Comparison of ENCODE assay signal across 1 cellular context in genomic region chr10:69086131-69086530, GRCh38.
TF ChIP-seq lines count a peak whose summit lies in the region.

No MANE protein-coding gene starts in this region.

TF ChIP-seq in K562, 482 proteins besides CTCF, POLR2A, EP300 and RAD21 (continued from another document):
- TF ChIP-seq, protein P1, sequence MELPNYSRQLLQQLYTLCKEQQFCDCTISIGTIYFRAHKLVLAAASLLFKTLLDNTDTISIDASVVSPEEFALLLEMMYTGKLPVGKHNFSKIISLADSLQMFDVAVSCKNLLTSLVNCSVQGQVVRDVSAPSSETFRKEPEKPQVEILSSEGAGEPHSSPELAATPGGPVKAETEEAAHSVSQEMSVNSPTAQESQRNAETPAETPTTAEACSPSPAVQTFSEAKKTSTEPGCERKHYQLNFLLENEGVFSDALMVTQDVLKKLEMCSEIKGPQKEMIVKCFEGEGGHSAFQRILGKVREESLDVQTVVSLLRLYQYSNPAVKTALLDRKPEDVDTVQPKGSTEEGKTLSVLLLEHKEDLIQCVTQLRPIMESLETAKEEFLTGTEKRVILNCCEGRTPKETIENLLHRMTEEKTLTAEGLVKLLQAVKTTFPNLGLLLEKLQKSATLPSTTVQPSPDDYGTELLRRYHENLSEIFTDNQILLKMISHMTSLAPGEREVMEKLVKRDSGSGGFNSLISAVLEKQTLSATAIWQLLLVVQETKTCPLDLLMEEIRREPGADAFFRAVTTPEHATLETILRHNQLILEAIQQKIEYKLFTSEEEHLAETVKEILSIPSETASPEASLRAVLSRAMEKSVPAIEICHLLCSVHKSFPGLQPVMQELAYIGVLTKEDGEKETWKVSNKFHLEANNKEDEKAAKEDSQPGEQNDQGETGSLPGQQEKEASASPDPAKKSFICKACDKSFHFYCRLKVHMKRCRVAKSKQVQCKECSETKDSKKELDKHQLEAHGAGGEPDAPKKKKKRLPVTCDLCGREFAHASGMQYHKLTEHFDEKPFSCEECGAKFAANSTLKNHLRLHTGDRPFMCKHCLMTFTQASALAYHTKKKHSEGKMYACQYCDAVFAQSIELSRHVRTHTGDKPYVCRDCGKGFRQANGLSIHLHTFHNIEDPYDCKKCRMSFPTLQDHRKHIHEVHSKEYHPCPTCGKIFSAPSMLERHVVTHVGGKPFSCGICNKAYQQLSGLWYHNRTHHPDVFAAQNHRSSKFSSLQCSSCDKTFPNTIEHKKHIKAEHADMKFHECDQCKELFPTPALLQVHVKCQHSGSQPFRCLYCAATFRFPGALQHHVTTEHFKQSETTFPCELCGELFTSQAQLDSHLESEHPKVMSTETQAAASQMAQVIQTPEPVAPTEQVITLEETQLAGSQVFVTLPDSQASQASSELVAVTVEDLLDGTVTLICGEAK (IDR thresholded peaks at IDR 0.05) = peak; percentile 88
- TF ChIP-seq, protein P1 (CRISPR knock-in tag; IDR thresholded peaks at IDR 0.05) = no peak
- TF ChIP-seq MNT (conservative IDR thresholded peaks at IDR 0.05) (peak; percentile 13 to 50; a peak in 1 of 4 replicates), ZNF232 (CRISPR knock-in tag; IDR thresholded peaks at IDR 0.05) (no peak), POU5F1 (IDR thresholded peaks at IDR 0.05; ENCODE audit: borderline replicate concordance, low read depth, low read length, partially characterized antibody) (no peak), CBFB (CRISPR knock-in tag; IDR thresholded peaks at IDR 0.05) (no peak), E2F3 (CRISPR knock-in tag; IDR thresholded peaks at IDR 0.05) (0 out of 2 replicates have a peak, but pooled peaks have one; percentile 26), HINFP (tag; conservative IDR thresholded peaks at IDR 0.05; ENCODE audit: low read depth) (0 out of 2 replicates have a peak, but pooled peaks have one; percentile 39), ARID1B (IDR thresholded peaks at IDR 0.05) (peak; percentile 35), OTX1 (CRISPR knock-in tag; IDR thresholded peaks at IDR 0.05) (peak; percentile 87), ZC3H8 (IDR thresholded peaks at IDR 0.05) (no peak), CBFA2T2 (conservative IDR thresholded peaks at IDR 0.05) (no peak), VEZF1 (CRISPR knock-in tag; IDR thresholded peaks at IDR 0.05) (peak; percentile 34; the same call in 1 of the 2 replicates), CBX3 (IDR thresholded peaks at IDR 0.05; ENCODE audit: borderline replicate concordance in 1 of 2, low read length in 2 of 2) (peak in 1 of 2 experiments; percentile 46; a peak in 1 of 3 replicates), MAZ (CRISPR knock-in tag; conservative IDR thresholded peaks at IDR 0.05 in 1 of 2, IDR thresholded peaks at IDR 0.05 in 1 of 2) (peak in 1 of 2 experiments; percentile 34; a peak in 1 of 4 replicates), E2F5 (CRISPR knock-in tag; IDR thresholded peaks at IDR 0.05) (no peak), DIDO1 (tag; IDR thresholded peaks at IDR 0.05; ENCODE audit: low read depth) (peak; percentile 13; the same call in 1 of the 2 replicates), THRB (CRISPR knock-in tag; conservative IDR thresholded peaks at IDR 0.05) (peak; percentile 64; the same call in 1 of the 2 replicates), ARNT (IDR thresholded peaks at IDR 0.05) (0 out of 4 replicates have a peak, but pooled peaks of 1 of the 2 experiments have one; percentile 27), NR4A1 (CRISPR knock-in tag; IDR thresholded peaks at IDR 0.05) (no peak), NR4A1 (tag; IDR thresholded peaks at IDR 0.05) (peak; percentile 59), HCFC1 (IDR thresholded peaks at IDR 0.05; ENCODE audit: low read depth, low read length) (peak; percentile 49; the same call in 1 of the 2 replicates), TAF15 (IDR thresholded peaks at IDR 0.05; ENCODE audit: low read depth, low read length) (no peak), GABPA (tag; conservative IDR thresholded peaks at IDR 0.05; ENCODE audit: low read depth) (peak; percentile 92)
- TF ChIP-seq, protein P2, sequence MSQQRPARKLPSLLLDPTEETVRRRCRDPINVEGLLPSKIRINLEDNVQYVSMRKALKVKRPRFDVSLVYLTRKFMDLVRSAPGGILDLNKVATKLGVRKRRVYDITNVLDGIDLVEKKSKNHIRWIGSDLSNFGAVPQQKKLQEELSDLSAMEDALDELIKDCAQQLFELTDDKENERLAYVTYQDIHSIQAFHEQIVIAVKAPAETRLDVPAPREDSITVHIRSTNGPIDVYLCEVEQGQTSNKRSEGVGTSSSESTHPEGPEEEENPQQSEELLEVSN (IDR thresholded peaks at IDR 0.05; ENCODE audit: borderline replicate concordance in 1 of 2, extremely low read depth in 1 of 2, insufficient read depth in 1 of 2, insufficient read length in 1 of 2, low read depth in 1 of 2, low read length in 1 of 2, poor library complexity in 1 of 2, severe bottlenecking in 1 of 2) = peak in 1 of 2 experiments; percentile 65
- TF ChIP-seq, protein P3, sequence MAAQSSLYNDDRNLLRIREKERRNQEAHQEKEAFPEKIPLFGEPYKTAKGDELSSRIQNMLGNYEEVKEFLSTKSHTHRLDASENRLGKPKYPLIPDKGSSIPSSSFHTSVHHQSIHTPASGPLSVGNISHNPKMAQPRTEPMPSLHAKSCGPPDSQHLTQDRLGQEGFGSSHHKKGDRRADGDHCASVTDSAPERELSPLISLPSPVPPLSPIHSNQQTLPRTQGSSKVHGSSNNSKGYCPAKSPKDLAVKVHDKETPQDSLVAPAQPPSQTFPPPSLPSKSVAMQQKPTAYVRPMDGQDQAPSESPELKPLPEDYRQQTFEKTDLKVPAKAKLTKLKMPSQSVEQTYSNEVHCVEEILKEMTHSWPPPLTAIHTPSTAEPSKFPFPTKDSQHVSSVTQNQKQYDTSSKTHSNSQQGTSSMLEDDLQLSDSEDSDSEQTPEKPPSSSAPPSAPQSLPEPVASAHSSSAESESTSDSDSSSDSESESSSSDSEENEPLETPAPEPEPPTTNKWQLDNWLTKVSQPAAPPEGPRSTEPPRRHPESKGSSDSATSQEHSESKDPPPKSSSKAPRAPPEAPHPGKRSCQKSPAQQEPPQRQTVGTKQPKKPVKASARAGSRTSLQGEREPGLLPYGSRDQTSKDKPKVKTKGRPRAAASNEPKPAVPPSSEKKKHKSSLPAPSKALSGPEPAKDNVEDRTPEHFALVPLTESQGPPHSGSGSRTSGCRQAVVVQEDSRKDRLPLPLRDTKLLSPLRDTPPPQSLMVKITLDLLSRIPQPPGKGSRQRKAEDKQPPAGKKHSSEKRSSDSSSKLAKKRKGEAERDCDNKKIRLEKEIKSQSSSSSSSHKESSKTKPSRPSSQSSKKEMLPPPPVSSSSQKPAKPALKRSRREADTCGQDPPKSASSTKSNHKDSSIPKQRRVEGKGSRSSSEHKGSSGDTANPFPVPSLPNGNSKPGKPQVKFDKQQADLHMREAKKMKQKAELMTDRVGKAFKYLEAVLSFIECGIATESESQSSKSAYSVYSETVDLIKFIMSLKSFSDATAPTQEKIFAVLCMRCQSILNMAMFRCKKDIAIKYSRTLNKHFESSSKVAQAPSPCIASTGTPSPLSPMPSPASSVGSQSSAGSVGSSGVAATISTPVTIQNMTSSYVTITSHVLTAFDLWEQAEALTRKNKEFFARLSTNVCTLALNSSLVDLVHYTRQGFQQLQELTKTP (IDR thresholded peaks at IDR 0.05; ENCODE audit: low read depth in 1 of 2, partially characterized antibody in 2 of 2) = peak in 1 of 2 experiments; percentile 16
- TF ChIP-seq, protein P4, sequence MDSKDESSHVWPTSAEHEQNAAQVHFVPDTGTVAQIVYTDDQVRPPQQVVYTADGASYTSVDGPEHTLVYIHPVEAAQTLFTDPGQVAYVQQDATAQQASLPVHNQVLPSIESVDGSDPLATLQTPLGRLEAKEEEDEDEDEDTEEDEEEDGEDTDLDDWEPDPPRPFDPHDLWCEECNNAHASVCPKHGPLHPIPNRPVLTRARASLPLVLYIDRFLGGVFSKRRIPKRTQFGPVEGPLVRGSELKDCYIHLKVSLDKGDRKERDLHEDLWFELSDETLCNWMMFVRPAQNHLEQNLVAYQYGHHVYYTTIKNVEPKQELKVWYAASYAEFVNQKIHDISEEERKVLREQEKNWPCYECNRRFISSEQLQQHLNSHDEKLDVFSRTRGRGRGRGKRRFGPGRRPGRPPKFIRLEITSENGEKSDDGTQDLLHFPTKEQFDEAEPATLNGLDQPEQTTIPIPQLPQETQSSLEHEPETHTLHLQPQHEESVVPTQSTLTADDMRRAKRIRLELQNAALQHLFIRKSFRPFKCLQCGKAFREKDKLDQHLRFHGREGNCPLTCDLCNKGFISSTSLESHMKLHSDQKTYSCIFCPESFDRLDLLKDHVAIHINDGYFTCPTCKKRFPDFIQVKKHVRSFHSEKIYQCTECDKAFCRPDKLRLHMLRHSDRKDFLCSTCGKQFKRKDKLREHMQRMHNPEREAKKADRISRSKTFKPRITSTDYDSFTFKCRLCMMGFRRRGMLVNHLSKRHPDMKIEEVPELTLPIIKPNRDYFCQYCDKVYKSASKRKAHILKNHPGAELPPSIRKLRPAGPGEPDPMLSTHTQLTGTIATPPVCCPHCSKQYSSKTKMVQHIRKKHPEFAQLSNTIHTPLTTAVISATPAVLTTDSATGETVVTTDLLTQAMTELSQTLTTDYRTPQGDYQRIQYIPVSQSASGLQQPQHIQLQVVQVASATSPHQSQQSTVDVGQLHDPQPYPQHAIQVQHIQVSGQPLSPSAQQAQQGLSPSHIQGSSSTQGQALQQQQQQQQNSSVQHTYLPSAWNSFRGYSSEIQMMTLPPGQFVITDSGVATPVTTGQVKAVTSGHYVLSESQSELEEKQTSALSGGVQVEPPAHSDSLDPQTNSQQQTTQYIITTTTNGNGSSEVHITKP (IDR thresholded peaks at IDR 0.05; ENCODE audit: partially characterized antibody) = peak; percentile 80
